10 cellular contexts compared by ENCODE assay signal in genomic region chr11:114132944-114133394, GRCh38.
DNase-seq lines count a peak whose midpoint lies in the region; ATAC-seq and TF ChIP-seq lines count a peak whose summit lies in the region.
"Had no signal": no experiment of that assay in that cellular context is flagged by ENCODE, and none has a peak within 500 bp of the region (broad histone marks: within the 10 kb centered on the region; RNA-seq: fewer than 3 reads in every experiment).

No MANE protein-coding gene starts in this region.

- ATAC-seq in activated naive CD4-positive, alpha-beta T cell treated with anti-CD3 and anti-CD28 coated beads, Interleukin-2, amount 50 U/mL, for 72 hours, result no peak
- ATAC-seq in HG02870 (IDR thresholded peaks at IDR 0.05; ENCODE audit: unreplicated experiment), result no peak

- no peaks in the 10 kb centered on the region for H3K9me3 Mint-ChIP-seq in activated naive CD4-positive, alpha-beta T cell treated with anti-CD3 and anti-CD28 coated beads, Interleukin-2, amount 50 U/mL, for 24 hours
- peaks cover 0 to 5% of the 10 kb centered on the region in 2 donors for H3K9me3 Mint-ChIP-seq in activated naive CD4-positive, alpha-beta T cell treated with anti-CD3 and anti-CD28 coated beads, Interleukin-2, amount 50 U/mL, for 72 hours

- H3K4me1 Mint-ChIP-seq in activated naive CD4-positive, alpha-beta T cell treated with anti-CD3 and anti-CD28 coated beads, Interleukin-2, amount 50 U/mL, for 24 hours, result peaks cover 51% of the 10 kb centered on the region

- no peaks in the 10 kb centered on the region for H3K4me1 ChIP-seq in mesenchymal stem cell (ENCODE audit: control insufficient read depth, insufficient read depth, low read depth, low read length)
- peaks cover 54 to 100% (median 92%) of the 10 kb centered on the region in 4 donors for H3K4me1 ChIP-seq in transverse colon

- peak overlapping the region in 1 of 2 experiments; percentile 65 for H3K4ac ChIP-seq in mesenchymal stem cell (ENCODE audit: low read depth in 1 of 2, low read length in 2 of 2)

- no peak overlapping the region for H2AFZ ChIP-seq in mesenchymal stem cell (ENCODE audit: low read depth, low read length)

- H3K36me3 Mint-ChIP-seq in activated naive CD4-positive, alpha-beta T cell treated with anti-CD3 and anti-CD28 coated beads, Interleukin-2, amount 50 U/mL, for 24 hours, result peaks cover 2% of the 10 kb centered on the region
- H3K36me3 Mint-ChIP-seq in activated naive CD4-positive, alpha-beta T cell treated with anti-CD3 and anti-CD28 coated beads, Interleukin-2, amount 50 U/mL, for 72 hours, result no peaks in the 10 kb centered on the region

- no peak for TF ChIP-seq EP300 in transverse colon (IDR thresholded peaks at IDR 0.05; ENCODE audit: low read depth)

- no peak for TF ChIP-seq POLR2A in transverse colon (IDR thresholded peaks at IDR 0.05)

- no peak overlapping the region for H2BK120ac ChIP-seq in mesenchymal stem cell (ENCODE audit: low read depth, low read length)

- no peak for DNase-seq in activated naive CD4-positive, alpha-beta T cell treated with anti-CD3 and anti-CD28 coated beads, Interleukin-2, amount 50 U/mL, for 72 hours (ENCODE audit: low spot score in 2 of 2)
- DNase-seq in coronary artery (ENCODE audit: low spot score) (no peak), mesenchymal stem cell (no peak), transverse colon (no peak), NOMO-1 treated with DMSO at 0.1 percent for 48 hours (lab: John Stamatoyannopoulos, UW; ENCODE audit: unreplicated experiment) (no peak), NCI-H510A treated with DMSO at 0.1 percent for 48 hours (lab: John Stamatoyannopoulos, UW) (no peak)
- DNase-seq: 8988T, DMS79 treated with DMSO at 0.1 percent for 48 hours had no signal

- H3K9me3 ChIP-seq in mesenchymal stem cell (ENCODE audit: control insufficient read depth, low read length) (no peaks in the 10 kb centered on the region), transverse colon (no peaks in the 10 kb centered on the region)

- H3K27me3 Mint-ChIP-seq in activated naive CD4-positive, alpha-beta T cell treated with anti-CD3 and anti-CD28 coated beads, Interleukin-2, amount 50 U/mL, for 24 hours, result no peaks in the 10 kb centered on the region

- peak overlapping the region; percentile 46 for H4K91ac ChIP-seq in mesenchymal stem cell (ENCODE audit: low read length)

- no peak overlapping the region for H2AK5ac ChIP-seq in mesenchymal stem cell (ENCODE audit: low read length, severe bottlenecking)

- H3K27me3 ChIP-seq in mesenchymal stem cell (ENCODE audit: control insufficient read depth in 1 of 2, insufficient read depth in 1 of 2, low read length in 2 of 2) (peaks cover 27 to 59% of the 10 kb centered on the region in 2 experiments), transverse colon (no peaks in the 10 kb centered on the region)

- H3K23ac ChIP-seq in mesenchymal stem cell (ENCODE audit: low read length in 2 of 2), result no peak overlapping the region

- H3K4me2 ChIP-seq in mesenchymal stem cell (ENCODE audit: low read length, poor library complexity, severe bottlenecking), result no peak overlapping the region

- in situ Hi-C loops in transverse colon (cut with MboI; ENCODE audit: low pct_ligation_motif_present in 1 of 4, low pct_unique_long_range_greater_than_20kb in 1 of 4, low sequenced_read_pairs in 3 of 4), result no loop called here

- peak overlapping the region; percentile 43 for H3K4me3 ChIP-seq in coronary artery
- no peak overlapping the region for H3K4me3 ChIP-seq in mesenchymal stem cell (ENCODE audit: insufficient read depth in 1 of 2, low read depth in 1 of 2, low read length in 2 of 2)
- no peak overlapping the region for H3K4me3 ChIP-seq in transverse colon

- peak overlapping the region; percentile 84 to 95 for H3K27ac ChIP-seq in coronary artery
- no peak overlapping the region for H3K27ac ChIP-seq in mesenchymal stem cell (ENCODE audit: low read length, poor library complexity, severe bottlenecking)
- H3K27ac ChIP-seq in transverse colon, result peak overlapping the region; percentile 59 to 96 (median 76)

- H3K18ac ChIP-seq in mesenchymal stem cell (ENCODE audit: low read depth in 1 of 2, low read length in 2 of 2), result peak overlapping the region in 1 of 2 experiments; percentile 58

- peak overlapping the region; percentile 38 for H2BK15ac ChIP-seq in mesenchymal stem cell (ENCODE audit: low read depth, poor library complexity, severe bottlenecking)

- H2BK5ac ChIP-seq in mesenchymal stem cell (ENCODE audit: low read depth, low read length, poor library complexity, severe bottlenecking), result no peak overlapping the region

- TF ChIP-seq CTCF in coronary artery (IDR thresholded peaks at IDR 0.05), result no peak
- TF ChIP-seq CTCF in transverse colon (IDR thresholded peaks at IDR 0.05), result no peak

- H3K14ac ChIP-seq in mesenchymal stem cell (ENCODE audit: low read length in 2 of 2), result no peak overlapping the region

- H3K36me3 ChIP-seq in mesenchymal stem cell (ENCODE audit: control insufficient read depth in 1 of 2, insufficient read depth in 2 of 2, low read depth in 1 of 2, low read length in 2 of 2) (no peaks in the 10 kb centered on the region), transverse colon (no peaks in the 10 kb centered on the region)

- H3K27ac Mint-ChIP-seq in activated naive CD4-positive, alpha-beta T cell treated with anti-CD3 and anti-CD28 coated beads, Interleukin-2, amount 50 U/mL, for 24 hours, result peak overlapping the region; percentile 15
- H3K27ac Mint-ChIP-seq in activated naive CD4-positive, alpha-beta T cell treated with anti-CD3 and anti-CD28 coated beads, Interleukin-2, amount 50 U/mL, for 72 hours, result no peak overlapping the region

- peak overlapping the region in 1 of 2 experiments; percentile 52 for H2BK12ac ChIP-seq in mesenchymal stem cell (ENCODE audit: low read length in 2 of 2)

- no peak overlapping the region for H3K4me3 Mint-ChIP-seq in activated naive CD4-positive, alpha-beta T cell treated with anti-CD3 and anti-CD28 coated beads, Interleukin-2, amount 50 U/mL, for 24 hours

- H3K9ac ChIP-seq in mesenchymal stem cell (ENCODE audit: low read length), result peak overlapping the region; percentile 52

- 97% methylated on average over 6 of the region's 6 CpGs for WGBS in mesenchymal stem cell
- 67 to 80% methylated on average over 2 to 6 of the region's 6 CpGs for WGBS in transverse colon (ENCODE audit: low coverage in 1 of 2), 2 donors

- no peaks in the 10 kb centered on the region for H3K79me1 ChIP-seq in mesenchymal stem cell (replicated peaks; ENCODE audit: low read length, poor library complexity, severe bottlenecking)

- no peak overlapping the region for H4K8ac ChIP-seq in mesenchymal stem cell (ENCODE audit: low read length)

- intact Hi-C loops in transverse colon (cut with DNase I; ENCODE audit: low total_unique reads), result no loop called here
